Comparison of ENCODE assay signal across 1 cellular context in the genomic region with DNA sequence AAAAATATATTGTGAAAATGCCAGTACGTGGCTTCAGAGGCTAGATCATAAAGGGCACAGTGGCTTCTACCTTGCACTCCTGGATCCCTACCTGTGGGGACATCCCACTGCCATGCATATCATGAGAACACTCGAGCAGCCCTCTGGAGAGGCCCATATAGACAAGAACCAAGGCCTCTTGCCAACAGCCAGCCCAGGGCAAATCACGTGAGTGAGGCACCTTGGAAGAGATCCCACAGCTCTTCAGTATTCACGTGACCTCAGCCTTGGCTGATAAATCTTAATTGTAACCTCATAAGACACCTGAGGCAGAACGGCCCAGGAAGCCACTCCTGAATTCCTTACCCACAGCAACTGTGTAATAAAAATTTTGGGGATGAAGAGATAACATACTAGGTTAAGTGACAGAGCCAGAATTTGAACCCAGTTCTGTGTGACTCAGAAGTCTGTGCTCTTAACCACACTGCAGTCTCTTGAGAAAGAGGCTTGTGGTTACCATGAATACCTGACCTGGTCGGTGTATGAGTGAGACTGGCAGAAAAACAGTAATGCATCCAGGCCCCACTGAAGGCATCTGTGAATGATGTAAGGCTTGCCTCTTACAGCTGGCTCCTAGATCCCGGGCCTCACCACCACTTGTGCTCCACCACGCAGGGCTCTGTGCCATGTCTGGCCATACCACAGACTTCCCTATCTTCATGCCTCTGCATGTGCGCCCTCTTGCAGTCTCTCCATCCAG.
TF ChIP-seq lines count a peak whose summit lies in the region.

No MANE protein-coding gene starts in this region.

TF ChIP-seq in HCT116, 20 proteins besides CTCF, POLR2A, EP300 and RAD21 (continued from another document):
- TF ChIP-seq ZNF274 (IDR thresholded peaks at IDR 0.05; ENCODE audit: low read depth, low read length) (no peak), SP1 (IDR thresholded peaks at IDR 0.05; ENCODE audit: low read depth) (no peak), EGR1 (IDR thresholded peaks at IDR 0.05; ENCODE audit: low read depth) (no peak), SRF (IDR thresholded peaks at IDR 0.05; ENCODE audit: low read depth) (no peak), CEBPB (IDR thresholded peaks at IDR 0.05; ENCODE audit: low read depth) (no peak), POLR2AphosphoS5 (IDR thresholded peaks at IDR 0.05; ENCODE audit: low read depth, low read length) (no peak), SIN3A (IDR thresholded peaks at IDR 0.05; ENCODE audit: low read depth) (no peak), TCF7L2 (IDR thresholded peaks at IDR 0.05; ENCODE audit: borderline replicate concordance, extremely low read depth, insufficient read depth, insufficient read length) (no peak), CBX3 (IDR thresholded peaks at IDR 0.05; ENCODE audit: low read depth) (no peak), YY1 (IDR thresholded peaks at IDR 0.05; ENCODE audit: extremely low read depth, insufficient replicate concordance, low read depth, low read length) (no peak), EZH2phosphoT487 (IDR thresholded peaks at IDR 0.05; ENCODE audit: borderline replicate concordance) (no peak), ELF1 (IDR thresholded peaks at IDR 0.05; ENCODE audit: borderline replicate concordance, low read depth) (no peak), ZFX (IDR thresholded peaks at IDR 0.05) (no peak), EZH2 (IDR thresholded peaks at IDR 0.05) (no peak), JUND (IDR thresholded peaks at IDR 0.05) (no peak), FOSL1 (IDR thresholded peaks at IDR 0.05; ENCODE audit: low read depth) (no peak)
- TF ChIP-seq, protein P1, sequence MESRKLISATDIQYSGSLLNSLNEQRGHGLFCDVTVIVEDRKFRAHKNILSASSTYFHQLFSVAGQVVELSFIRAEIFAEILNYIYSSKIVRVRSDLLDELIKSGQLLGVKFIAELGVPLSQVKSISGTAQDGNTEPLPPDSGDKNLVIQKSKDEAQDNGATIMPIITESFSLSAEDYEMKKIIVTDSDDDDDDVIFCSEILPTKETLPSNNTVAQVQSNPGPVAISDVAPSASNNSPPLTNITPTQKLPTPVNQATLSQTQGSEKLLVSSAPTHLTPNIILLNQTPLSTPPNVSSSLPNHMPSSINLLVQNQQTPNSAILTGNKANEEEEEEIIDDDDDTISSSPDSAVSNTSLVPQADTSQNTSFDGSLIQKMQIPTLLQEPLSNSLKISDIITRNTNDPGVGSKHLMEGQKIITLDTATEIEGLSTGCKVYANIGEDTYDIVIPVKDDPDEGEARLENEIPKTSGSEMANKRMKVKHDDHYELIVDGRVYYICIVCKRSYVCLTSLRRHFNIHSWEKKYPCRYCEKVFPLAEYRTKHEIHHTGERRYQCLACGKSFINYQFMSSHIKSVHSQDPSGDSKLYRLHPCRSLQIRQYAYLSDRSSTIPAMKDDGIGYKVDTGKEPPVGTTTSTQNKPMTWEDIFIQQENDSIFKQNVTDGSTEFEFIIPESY (IDR thresholded peaks at IDR 0.05; ENCODE audit: extremely low read depth, insufficient replicate concordance, low read length): no peak
- TF ChIP-seq, protein P2, sequence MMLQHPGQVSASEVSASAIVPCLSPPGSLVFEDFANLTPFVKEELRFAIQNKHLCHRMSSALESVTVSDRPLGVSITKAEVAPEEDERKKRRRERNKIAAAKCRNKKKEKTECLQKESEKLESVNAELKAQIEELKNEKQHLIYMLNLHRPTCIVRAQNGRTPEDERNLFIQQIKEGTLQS (IDR thresholded peaks at IDR 0.05): no peak
- TF ChIP-seq, protein P3, sequence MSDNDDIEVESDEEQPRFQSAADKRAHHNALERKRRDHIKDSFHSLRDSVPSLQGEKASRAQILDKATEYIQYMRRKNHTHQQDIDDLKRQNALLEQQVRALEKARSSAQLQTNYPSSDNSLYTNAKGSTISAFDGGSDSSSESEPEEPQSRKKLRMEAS (IDR thresholded peaks at IDR 0.05): no peak
TF ChIP-seq in HCT116: peak in this region for 0.
